ENCODE assay signal across 8 cellular contexts in the genomic region with DNA sequence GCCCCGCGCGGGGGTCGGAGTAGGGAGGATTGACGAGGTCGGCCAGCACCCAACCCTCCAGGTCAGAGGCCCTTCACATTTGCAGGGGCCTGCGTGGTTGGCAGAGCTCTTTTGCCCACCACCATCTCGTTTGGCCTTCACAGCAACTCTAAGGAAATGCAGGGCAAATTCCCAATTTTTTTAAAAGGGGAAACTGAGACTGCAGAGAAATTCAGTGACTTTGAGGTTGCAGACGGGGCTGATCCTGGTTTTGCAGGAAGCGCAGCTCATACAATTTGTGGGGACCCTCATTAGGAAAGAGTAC. TPM values are rescaled to one million over a fixed set of nuclear protein-coding genes. Genes with fewer than 3 reads are reported as not detected.
A peak's percentile ranks its signal among the peaks of the same experiment; 100 is the strongest.
DNase-seq lines count a peak whose midpoint lies in the region; ATAC-seq and TF ChIP-seq lines count a peak whose summit lies in the region.

No MANE protein-coding gene starts in this region.

- TSS peak; percentile 91 for BruUV-seq in PC-3 (replicated peaks; lab: Mats Ljungman, UMichigan)

- CTCF ChIA-PET in CD8-positive, alpha-beta T cell (lab: Charles Lee): interaction anchor here (1.2 kb wide), 1 partner anchor 62 kb away, joined by 6 read pairs; no protein-coding TSS in a partner anchor
- CTCF ChIA-PET in PC-3 (lab: Charles Lee): no interaction called here

- H3K9ac ChIP-seq in PC-3 (ENCODE audit: low read length): peak overlapping the region; percentile 84

- no peaks in the 10 kb centered on the region for H3K36me3 ChIP-seq in CD8-positive, alpha-beta T cell (ENCODE audit: insufficient read depth, low read length)
- no peaks in the 10 kb centered on the region; the same call in 1 of the 2 replicates for H3K36me3 ChIP-seq in PC-3 (ENCODE audit: low read depth, low read length)

- H2AFZ ChIP-seq in PC-3 (ENCODE audit: low read length): peak overlapping the region; percentile 94

- H3F3A ChIP-seq in PC-3 (ENCODE audit: low read length, unreplicated experiment): no peaks in the 10 kb centered on the region

- peak overlapping the region; percentile 90 for H3K4me2 ChIP-seq in PC-3 (ENCODE audit: low read length)

- peak overlapping the region; percentile 72 for H3K27ac ChIP-seq in CD8-positive, alpha-beta T cell (ENCODE audit: low read depth, low read length)
- H3K27ac ChIP-seq in PC-3 (ENCODE audit: low read length): peak overlapping the region; percentile 42

- peaks cover 35% of the 10 kb centered on the region for H3K4me1 Mint-ChIP-seq in CD8-positive, alpha-beta T cell (ENCODE audit: low read depth)
- peaks cover 37% of the 10 kb centered on the region for H3K4me1 Mint-ChIP-seq in osteocyte (ENCODE audit: unreplicated experiment)

- no peaks in the 10 kb centered on the region for H3K9me3 Mint-ChIP-seq in CD8-positive, alpha-beta T cell
- no peaks in the 10 kb centered on the region for H3K9me3 Mint-ChIP-seq in osteocyte (ENCODE audit: unreplicated experiment)

- peak overlapping the region; percentile 90 for H3K4me3 ChIP-seq in CD8-positive, alpha-beta T cell (ENCODE audit: low read depth, low read length)
- peak overlapping the region; percentile 80 for H3K4me3 ChIP-seq in PC-3 (ENCODE audit: low read length)
- H3K4me3 ChIP-seq in epithelial cell of esophagus (ENCODE audit: low read length): peak overlapping the region; percentile 87

- peaks cover 24% of the 10 kb centered on the region for H4K20me1 ChIP-seq in PC-3 (ENCODE audit: low read length)

- H3K27ac Mint-ChIP-seq in CD8-positive, alpha-beta T cell: peak overlapping the region; percentile 95
- H3K27ac Mint-ChIP-seq in osteocyte (ENCODE audit: unreplicated experiment): peak overlapping the region; percentile 91

- H3K27me3 ChIP-seq in CD8-positive, alpha-beta T cell (ENCODE audit: insufficient read depth, low read length): no peaks in the 10 kb centered on the region
- no peaks in the 10 kb centered on the region for H3K27me3 ChIP-seq in PC-3 (ENCODE audit: low read length)

- peaks cover 53% of the 10 kb centered on the region for H3K79me2 ChIP-seq in PC-3 (ENCODE audit: low read length)

- H3K27me3 Mint-ChIP-seq in CD8-positive, alpha-beta T cell (ENCODE audit: low read depth): no peaks in the 10 kb centered on the region
- H3K27me3 Mint-ChIP-seq in osteocyte (ENCODE audit: unreplicated experiment): no peaks in the 10 kb centered on the region

- peak overlapping the region; percentile 92 for H3K4me3 Mint-ChIP-seq in CD8-positive, alpha-beta T cell
- H3K4me3 Mint-ChIP-seq in osteocyte (ENCODE audit: unreplicated experiment): peak overlapping the region; percentile 93

- H3K9me3 ChIP-seq in CD8-positive, alpha-beta T cell (ENCODE audit: low read length): no peaks in the 10 kb centered on the region
- no peaks in the 10 kb centered on the region for H3K9me3 ChIP-seq in PC-3 (ENCODE audit: low read length)

- TF ChIP-seq CTCF in CD8-positive, alpha-beta T cell (IDR thresholded peaks at IDR 0.05): no peak
- TF ChIP-seq CTCF in PC-3 (conservative IDR thresholded peaks at IDR 0.05; ENCODE audit: low read depth, low read length) (no peak), epithelial cell of esophagus (IDR thresholded peaks at IDR 0.05; ENCODE audit: insufficient read depth, low read depth, low read length, missing control alignments) (no peak), osteocyte (IDR thresholded peaks at IDR 0.05) (no peak)

- peaks cover 35% of the 10 kb centered on the region for H3K4me1 ChIP-seq in CD8-positive, alpha-beta T cell (ENCODE audit: insufficient read depth, low read length)
- H3K4me1 ChIP-seq in PC-3 (ENCODE audit: insufficient read depth, low read length): peaks cover 27% of the 10 kb centered on the region

- no peak for TF ChIP-seq POLR2A in erythroblast (IDR thresholded peaks at IDR 0.05; ENCODE audit: low read length)

- intact Hi-C loops in CD8-positive, alpha-beta T cell (cut with DNase I, micrococcal nuclease): loop anchor here (2.0 to 10.0 kb wide), 8 partner anchors 64 to 720 kb away; partner anchors contain the start of genes H3-3A (in 1 of the 2), LIN9 (in 1 of the 2), PARP1 (in 1 of the 2) and SDE2 (in 1 of the 2)
- intact Hi-C loops in PC-3 (cut with micrococcal nuclease): loop anchor here (2.0 to 5.0 kb wide), 3 partner anchors 62 to 1980 kb away; partner anchors contain the start of genes IBA57 and LIN9

- no peak for DNase-seq in CD8-positive, alpha-beta T cell
- DNase-seq in PC-3 (no peak), epithelial cell of esophagus (ENCODE audit: low read depth) (no peak), osteocyte (ENCODE audit: extremely low spot score, unreplicated experiment) (no peak), erythroblast (lab: John Stamatoyannopoulos, UW) (no peak), DMS153 (lab: John Stamatoyannopoulos, UW) (no peak)

- POLR2A ChIA-PET in CD8-positive, alpha-beta T cell (lab: Charles Lee): interaction anchor here (1.0 kb wide), 1 partner anchor 124 kb away, joined by 5 read pairs; the partner anchor contains the start of gene H3-3A
- POLR2A ChIA-PET in PC-3 (lab: Charles Lee; ENCODE audit: unreplicated experiment): no interaction called here

- H3K9me2 ChIP-seq in PC-3 (replicated peaks; ENCODE audit: low read length): no peaks in the 10 kb centered on the region

- peaks cover 19% of the 10 kb centered on the region for H3K36me3 Mint-ChIP-seq in CD8-positive, alpha-beta T cell
- peaks cover 13% of the 10 kb centered on the region for H3K36me3 Mint-ChIP-seq in osteocyte (ENCODE audit: unreplicated experiment)

- no peak for ATAC-seq in CD8-positive, alpha-beta T cell
- no peak for ATAC-seq in PC-3
- no peak for ATAC-seq in GM18861 (IDR thresholded peaks at IDR 0.05; ENCODE audit: unreplicated experiment)
- ATAC-seq in GM18868 (IDR thresholded peaks at IDR 0.05; ENCODE audit: unreplicated experiment): no peak

RNA-seq across cellular contexts. Expression of gene ACBD3, which starts 0.4 kb away (rescaled TPM):
- total RNA-seq in CD8-positive, alpha-beta T cell: 10 to 100 TPM; 40.9 to 41.4 TPM
- total RNA-seq in PC-3 (2014; rRNA removed) (62.2 and 62.9 TPM in 2 replicates), osteocyte (48.0 and 48.5 TPM in 2 replicates)

RNA-seq across cellular contexts. Expression of gene MIXL1, which starts 36.5 kb away (rescaled TPM):
- not detected for total RNA-seq in CD8-positive, alpha-beta T cell
- not detected in 2 replicates for total RNA-seq in PC-3 (2014; rRNA removed)
- 0.18 TPM in 1 of 2 replicates, not detected in the other for total RNA-seq in osteocyte
